ENCODE assay signal across 33 cellular contexts in the genomic region with DNA sequence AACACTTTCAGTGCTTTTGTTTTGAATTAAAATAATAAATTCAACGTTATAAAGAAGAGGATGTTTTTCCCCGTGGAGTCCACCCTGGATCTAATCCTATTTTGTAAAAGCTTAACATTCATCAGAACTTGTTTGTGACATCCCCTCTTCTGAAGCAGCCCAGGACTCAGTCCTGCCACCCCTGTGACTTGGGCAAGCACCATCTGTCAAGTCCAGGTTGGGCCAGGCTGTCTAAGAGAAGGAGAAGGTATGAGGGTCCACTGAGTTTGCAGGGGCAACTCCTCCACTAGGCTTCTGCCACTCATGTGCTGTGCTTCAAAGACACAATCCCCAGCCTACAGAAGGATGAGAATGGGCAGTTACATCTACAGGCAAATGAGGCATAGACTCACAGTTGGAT.
"Had no signal": no experiment of that assay in that cellular context is flagged by ENCODE, and none has a peak within 500 bp of the region (broad histone marks: within the 10 kb centered on the region; RNA-seq: fewer than 3 reads in every experiment).

No MANE protein-coding gene starts in this region.

- H3K4me3 ChIP-seq: MG63 had no signal

- DNase-seq: Karpas-422, Kasumi-1, KBM-7, KG1, MG63, MM.1S, MV-4-11, NCI-H1048, NCI-H1092, NCI-H1092 treated with DMSO at 0.1 percent for 48 hours, NCI-H1105, NCI-H1105 treated with DMSO at 0.1 percent for 48 hours, NCI-H1436, NCI-H1436 treated with DMSO at 0.1 percent for 48 hours, NCI-H146, NCI-H1694, NCI-H1694 treated with DMSO at 0.1 percent for 48 hours, NCI-H187, NCI-H187 treated with DMSO at 0.1 percent for 48 hours, NCI-H1930, NCI-H2029, NCI-H2029 treated with DMSO at 0.1 percent for 48 hours, NCI-H2081, NCI-H2081 treated with DMSO at 0.1 percent for 48 hours, NCI-H2107, NCI-H2171, NCI-H2171 treated with DMSO at 0.1 percent for 48 hours, NCI-H2227 treated with DMSO at 0.1 percent for 48 hours, NCI-H226, NCI-H345, NCI-H446, NCI-H446 treated with DMSO at 0.1 percent for 48 hours had no signal

- H3K9me3 ChIP-seq: MG63 had no signal

- H3K27ac ChIP-seq: KMS-11 had no signal

- H3K27me3 ChIP-seq: MG63 had no signal

- H3K36me3 ChIP-seq: MG63 had no signal
